In genomic region chr4:48043504-48043903, GRCh38 we compare ENCODE assay signal across 22 cellular contexts. TPM values are rescaled to one million over a fixed set of nuclear protein-coding genes. Genes with fewer than 3 reads are reported as not detected.
DNase-seq lines count a peak whose midpoint lies in the region; ATAC-seq, FAIRE-seq and TF ChIP-seq lines count a peak whose summit lies in the region.
"Had no signal": no experiment of that assay in that cellular context is flagged by ENCODE, and none has a peak within 500 bp of the region (broad histone marks: within the 10 kb centered on the region; RNA-seq: fewer than 3 reads in every experiment).

No MANE protein-coding gene starts in this region.

- no peaks in the 10 kb centered on the region for H3K9me3 ChIP-seq in OCI-LY7 (ENCODE audit: low read length)
- H3K9me3 ChIP-seq in hepatocyte (ENCODE audit: low read depth), result no peaks in the 10 kb centered on the region
- H3K9me3 ChIP-seq: BE2C, HAP-1, SJSA1 had no signal

- H3K36me3 Mint-ChIP-seq in progenitor cell of endocrine pancreas (ENCODE audit: insufficient read depth), result peaks cover 4% of the 10 kb centered on the region
- H3K36me3 Mint-ChIP-seq in activated CD8-positive, alpha-beta T cell treated with anti-CD3 and anti-CD28 coated beads, Interleukin-2, amount 10 ng/mL, durations not matched to agents 7 days and 5 days (ENCODE audit: low read depth), result peaks cover 2% of the 10 kb centered on the region

- H3K4me1 Mint-ChIP-seq in progenitor cell of endocrine pancreas (ENCODE audit: low read depth), result peaks cover 38% of the 10 kb centered on the region
- H3K4me1 Mint-ChIP-seq in activated CD8-positive, alpha-beta T cell treated with anti-CD3 and anti-CD28 coated beads, Interleukin-2, amount 10 ng/mL, durations not matched to agents 7 days and 5 days (ENCODE audit: low read depth), result peaks cover 60% of the 10 kb centered on the region

- DNase-seq in GM12891 (ENCODE audit: insufficient read length, low spot score) (no peak), OCI-LY7 (ENCODE audit: low spot score) (no peak), hepatocyte (ENCODE audit: low spot score) (no peak), progenitor cell of endocrine pancreas (ENCODE audit: low spot score, unreplicated experiment) (no peak)
- DNase-seq in activated CD8-positive, alpha-beta T cell treated with anti-CD3 and anti-CD28 coated beads, Interleukin-2, amount 10 ng/mL, durations not matched to agents 7 days and 5 days, result no peak
- DNase-seq: BE2C, DMS 273 treated with DMSO at 0.1 percent for 48 hours, KBM-7, NCI-H1092 treated with DMSO at 0.1 percent for 48 hours, NCI-H2029 treated with DMSO at 0.1 percent for 48 hours, NCI-H2171, NCI-H345, NCI-H524, NCI-H774 had no signal

- H3K4me1 ChIP-seq in OCI-LY7 (ENCODE audit: insufficient read depth, low read length, poor library complexity, severe bottlenecking) (peaks cover 82% of the 10 kb centered on the region), hepatocyte (ENCODE audit: insufficient read depth) (peaks cover 13% of the 10 kb centered on the region)
- H3K4me1 ChIP-seq: BE2C had no signal

- H4K20me1 ChIP-seq in OCI-LY7 (ENCODE audit: insufficient read depth, low read length) (no peaks in the 10 kb centered on the region), hepatocyte (ENCODE audit: insufficient read depth, poor library complexity, severe bottlenecking) (no peaks in the 10 kb centered on the region)

- H3K27ac ChIP-seq in OCI-LY7 (ENCODE audit: low read depth, low read length, poor library complexity, severe bottlenecking), result peak overlapping the region; percentile 25
- H3K27ac ChIP-seq in hepatocyte, result peak overlapping the region; percentile 46
- H3K27ac ChIP-seq: HL-60, SJSA1 had no signal

- H3K4me2 ChIP-seq in OCI-LY7 (ENCODE audit: low read length), result peak overlapping the region; percentile 80
- peak overlapping the region; percentile 56 for H3K4me2 ChIP-seq in hepatocyte

- H3K4me3 ChIP-seq in OCI-LY7 (ENCODE audit: low read depth, low read length, poor library complexity, severe bottlenecking) (peak overlapping the region; percentile 22), hepatocyte (no peak overlapping the region)
- H3K4me3 ChIP-seq: HAP-1, SJSA1 had no signal

- H3K27me3 ChIP-seq in hepatocyte, result no peaks in the 10 kb centered on the region
- H3K27me3 ChIP-seq: SJSA1 had no signal

- ATAC-seq in activated CD8-positive, alpha-beta T cell treated with anti-CD3 and anti-CD28 coated beads, Interleukin-2, amount 10 ng/mL, durations not matched to agents 7 days and 5 days, result no peak
- ATAC-seq in HG02840 (IDR thresholded peaks at IDR 0.05; ENCODE audit: low FRiP score, unreplicated experiment) (no peak), GM21515 (IDR thresholded peaks at IDR 0.05; ENCODE audit: unreplicated experiment) (no peak)
- ATAC-seq: Right ventricle myocardium inferior had no signal

- 35% methylated on average over 2 of the region's 2 CpGs for WGBS in hepatocyte (ENCODE audit: low lambda C conversion rate, missing lambda C conversion rate)

- H3K9me2 ChIP-seq in OCI-LY7 (ENCODE audit: insufficient read depth, low read length), result no peaks in the 10 kb centered on the region
- no peaks in the 10 kb centered on the region for H3K9me2 ChIP-seq in hepatocyte (replicated peaks; ENCODE audit: insufficient read depth)

- no TSS peak for BruUV-seq in OCI-LY7 (replicated peaks; lab: Mats Ljungman, UMichigan)

- peak overlapping the region; percentile 89 for H3K27ac Mint-ChIP-seq in progenitor cell of endocrine pancreas
- no peak overlapping the region for H3K27ac Mint-ChIP-seq in activated CD8-positive, alpha-beta T cell treated with anti-CD3 and anti-CD28 coated beads, Interleukin-2, amount 10 ng/mL, durations not matched to agents 7 days and 5 days

- H3K4me3 Mint-ChIP-seq in progenitor cell of endocrine pancreas (ENCODE audit: low read depth), result no peak overlapping the region
- H3K4me3 Mint-ChIP-seq in activated CD8-positive, alpha-beta T cell treated with anti-CD3 and anti-CD28 coated beads, Interleukin-2, amount 10 ng/mL, durations not matched to agents 7 days and 5 days, result no peak overlapping the region

- POLR2A ChIA-PET in OCI-LY7 (lab: Charles Lee), result interaction anchor here (0.6 to 3.8 kb wide), 6 partner anchors 8 to 918 kb away, joined by 3 to 35 read pairs (median 4); no protein-coding TSS in a partner anchor
- POLR2A ChIA-PET in activated CD8-positive, alpha-beta T cell treated with anti-CD3 and anti-CD28 coated beads, Interleukin-2, amount 10 ng/mL, durations not matched to agents 7 days and 5 days (lab: Charles Lee), result no interaction called here

- H3K79me2 ChIP-seq in OCI-LY7 (ENCODE audit: insufficient read depth, low read depth, low read length) (no peaks in the 10 kb centered on the region), hepatocyte (no peaks in the 10 kb centered on the region)

- CTCF ChIA-PET in OCI-LY7 (lab: Charles Lee; ENCODE audit: unreplicated experiment), result no interaction called here
- CTCF ChIA-PET in activated CD8-positive, alpha-beta T cell treated with anti-CD3 and anti-CD28 coated beads, Interleukin-2, amount 10 ng/mL, durations not matched to agents 7 days and 5 days (lab: Charles Lee), result interaction anchor here (1.2 to 3.0 kb wide), 4 partner anchors 7 to 44 kb away, joined by 3 to 13 read pairs (median 5); no protein-coding TSS in a partner anchor

- H2AFZ ChIP-seq in OCI-LY7 (ENCODE audit: low read length), result peak overlapping the region; percentile 80
- H2AFZ ChIP-seq in hepatocyte, result no peak overlapping the region

- TF ChIP-seq CTCF in OCI-LY7 (conservative IDR thresholded peaks at IDR 0.05; ENCODE audit: low read length) (no peak), hepatocyte (IDR thresholded peaks at IDR 0.05; ENCODE audit: poor library complexity) (no peak), progenitor cell of endocrine pancreas (IDR thresholded peaks at IDR 0.05; ENCODE audit: unreplicated experiment) (no peak)

- H3K36me3 ChIP-seq in OCI-LY7 (ENCODE audit: insufficient read depth, low read length), result no peaks in the 10 kb centered on the region
- H3K36me3 ChIP-seq in hepatocyte (replicated peaks; ENCODE audit: insufficient read depth, low read depth), result no peaks in the 10 kb centered on the region
- H3K36me3 ChIP-seq: BE2C, HAP-1, SJSA1 had no signal

- FAIRE-seq in GM12891 (lab: Jason Lieb, UNC), result peak; percentile 23
- FAIRE-seq: G401.6 had no signal

- no peak for TF ChIP-seq POLR2A in GM12891 (IDR thresholded peaks at IDR 0.05; ENCODE audit: low read depth, low read length)

- H3K9me3 Mint-ChIP-seq in progenitor cell of endocrine pancreas (ENCODE audit: low read depth), result no peaks in the 10 kb centered on the region
- H3K9me3 Mint-ChIP-seq in activated CD8-positive, alpha-beta T cell treated with anti-CD3 and anti-CD28 coated beads, Interleukin-2, amount 10 ng/mL, durations not matched to agents 7 days and 5 days (ENCODE audit: insufficient read depth), result no peaks in the 10 kb centered on the region

- intact Hi-C loops in OCI-LY7 (cut with micrococcal nuclease; ENCODE audit: unreplicated experiment), result no loop called here

- no peaks in the 10 kb centered on the region for H3K27me3 Mint-ChIP-seq in progenitor cell of endocrine pancreas
- H3K27me3 Mint-ChIP-seq in activated CD8-positive, alpha-beta T cell treated with anti-CD3 and anti-CD28 coated beads, Interleukin-2, amount 10 ng/mL, durations not matched to agents 7 days and 5 days (ENCODE audit: low read depth), result peaks cover 15% of the 10 kb centered on the region

TF ChIP-seq in GM12891, 5 proteins besides CTCF, POLR2A, EP300 and RAD21:
- TF ChIP-seq SPI1 (IDR thresholded peaks at IDR 0.05; ENCODE audit: low read depth, low read length) (no peak), TAF1 (IDR thresholded peaks at IDR 0.05; ENCODE audit: low read depth, low read length) (no peak)

RNA-seq across cellular contexts. Expression of gene NIPAL1, which starts 26.9 kb away (rescaled TPM):
- 1.7 TPM for polyA plus RNA-seq in GM12891 (2012; ENCODE audit: low read depth, missing spikeins)
- total RNA-seq in OCI-LY7 (2014; rRNA removed; shearing (Covaris generic)), result 0.28 and 1.1 TPM in 2 replicates
- 1.7 and 1.9 TPM in 2 replicates for total RNA-seq in OCI-LY7 (2022)
- total RNA-seq in hepatocyte, result 14.0 and 14.5 TPM in 2 replicates
- polyA plus RNA-seq in hepatocyte, result 5.6 and 6.1 TPM in 2 replicates
- total RNA-seq in progenitor cell of endocrine pancreas, result 17.6 and 21.1 TPM in 2 replicates
- 1 to 10 TPM; 1.1 TPM for total RNA-seq in activated CD8-positive, alpha-beta T cell treated with anti-CD3 and anti-CD28 coated beads, Interleukin-2, amount 10 ng/mL, durations not matched to agents 7 days and 5 days

RNA-seq across cellular contexts. Expression of gene CNGA1, which starts 27.0 kb away (rescaled TPM):
- polyA plus RNA-seq in GM12891 (2012; ENCODE audit: low read depth, missing spikeins), result 0.76 TPM
- total RNA-seq in OCI-LY7 (2014; rRNA removed; shearing (Covaris generic)), result not detected in 2 replicates
- total RNA-seq in OCI-LY7 (2022), result not detected in 2 replicates
- 4.6 and 6.0 TPM in 2 replicates for total RNA-seq in hepatocyte
- polyA plus RNA-seq in hepatocyte, result 4.6 and 9.6 TPM in 2 replicates
- total RNA-seq in progenitor cell of endocrine pancreas, result 1.00 and 1.6 TPM in 2 replicates
- total RNA-seq in activated CD8-positive, alpha-beta T cell treated with anti-CD3 and anti-CD28 coated beads, Interleukin-2, amount 10 ng/mL, durations not matched to agents 7 days and 5 days, result not detected
- total RNA-seq: Daoy, Right ventricle myocardium inferior, SJSA1 had no signal
